Comparison of ENCODE assay signal across 24 cellular contexts in the genomic region with DNA sequence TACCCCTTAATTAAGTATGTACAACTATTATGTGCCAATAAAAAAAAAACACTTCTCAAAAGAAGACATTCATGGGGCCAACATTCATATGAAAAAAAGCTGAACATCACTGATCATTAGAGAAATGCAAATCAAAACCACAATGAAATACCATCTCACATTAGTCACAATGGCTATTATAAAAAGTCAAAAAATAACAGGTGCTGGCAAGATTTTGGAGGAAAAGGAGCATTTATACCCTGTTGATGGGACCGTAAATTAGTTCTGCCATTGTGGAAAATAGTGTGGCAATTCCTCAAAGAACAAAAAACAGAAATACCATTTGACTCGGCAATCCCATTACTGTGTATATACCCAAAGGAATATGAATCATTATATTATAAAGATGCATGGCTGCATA.
"Had no signal": no experiment of that assay in that cellular context is flagged by ENCODE, and none has a peak within 500 bp of the region (broad histone marks: within the 10 kb centered on the region; RNA-seq: fewer than 3 reads in every experiment).

No MANE protein-coding gene starts in this region.

- H3K4me3 Mint-ChIP-seq: dendritic cell treated with granulocyte-macrophage colony-stimulating factor and Interleukin-4, amounts not matched to agents 40 ng/mL and 50 ng/mL, for 4 days; effector memory CD8-positive, alpha-beta T cell; endodermal cell had no signal

- H3K4me1 ChIP-seq: colonic mucosa, esophagus muscularis mucosa, esophagus squamous epithelium, foreskin keratinocyte, gastrocnemius medialis, gastroesophageal sphincter, heart left ventricle had no signal

- H3K36me3 ChIP-seq: colonic mucosa, esophagus muscularis mucosa, esophagus squamous epithelium, gastrocnemius medialis, gastroesophageal sphincter, heart left ventricle had no signal

- ATAC-seq: effector memory CD8-positive, alpha-beta T cell; esophagus mucosa; foreskin keratinocyte; gastrocnemius medialis; gastroesophageal sphincter; heart left ventricle had no signal

- H3K9me3 Mint-ChIP-seq: dendritic cell treated with granulocyte-macrophage colony-stimulating factor and Interleukin-4, amounts not matched to agents 40 ng/mL and 50 ng/mL, for 4 days had no signal

- H3K27me3 Mint-ChIP-seq: dendritic cell treated with granulocyte-macrophage colony-stimulating factor and Interleukin-4, amounts not matched to agents 40 ng/mL and 50 ng/mL, for 4 days; effector memory CD8-positive, alpha-beta T cell had no signal

- H3K27ac Mint-ChIP-seq: dendritic cell treated with granulocyte-macrophage colony-stimulating factor and Interleukin-4, amounts not matched to agents 40 ng/mL and 50 ng/mL, for 4 days; effector memory CD8-positive, alpha-beta T cell; endodermal cell had no signal

- H3K27me3 ChIP-seq: colonic mucosa, dorsolateral prefrontal cortex, esophagus muscularis mucosa, esophagus squamous epithelium, gastrocnemius medialis, gastroesophageal sphincter, heart left ventricle had no signal

- H3K9me3 ChIP-seq: colonic mucosa, esophagus muscularis mucosa, esophagus squamous epithelium, gastrocnemius medialis, gastroesophageal sphincter had no signal

- DNase-seq: colonic mucosa; cortex of kidney; dermis blood vessel endothelial cell; dorsolateral prefrontal cortex; effector CD4-positive, alpha-beta T cell; effector CD8-positive, alpha-beta T cell; effector memory CD4-positive, alpha-beta T cell; effector memory CD8-positive, alpha-beta T cell; endodermal cell; erythroblast; esophagus squamous epithelium; foreskin fibroblast; foreskin melanocyte; gastrocnemius medialis; glutamatergic neuron; head of caudate nucleus; heart left ventricle had no signal

- H3K4me1 Mint-ChIP-seq: endodermal cell had no signal

- H3K4me3 ChIP-seq: colonic mucosa, coronary artery, dorsolateral prefrontal cortex, esophagus muscularis mucosa, esophagus squamous epithelium, gastrocnemius medialis, gastroesophageal sphincter, heart left ventricle had no signal

- H3K27ac ChIP-seq: colonic mucosa, coronary artery, dorsolateral prefrontal cortex, epithelial cell of prostate, esophagus muscularis mucosa, esophagus squamous epithelium, foreskin keratinocyte, gastrocnemius medialis, gastroesophageal sphincter, heart left ventricle had no signal
